Comparison of ENCODE assay signal across 33 cellular contexts in the genomic region with DNA sequence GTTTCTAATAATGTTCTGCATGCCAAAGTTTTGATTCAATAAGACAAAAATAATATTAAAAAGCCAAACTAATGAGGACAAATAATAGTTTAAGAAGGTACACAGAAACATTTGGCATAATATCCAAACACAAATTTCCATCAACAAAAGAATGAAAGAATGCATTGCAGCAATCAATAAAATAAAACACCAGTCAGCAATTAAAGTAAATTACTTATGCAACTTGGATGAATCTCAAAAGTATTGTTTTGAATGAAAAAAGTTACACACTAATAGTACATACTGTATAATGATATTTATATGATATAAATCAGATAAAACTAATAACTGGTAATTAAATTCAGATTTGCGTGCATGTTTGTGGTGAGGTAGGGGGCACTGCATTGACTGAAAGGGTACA.
"Had no signal": no experiment of that assay in that cellular context is flagged by ENCODE, and none has a peak within 500 bp of the region (broad histone marks: within the 10 kb centered on the region; RNA-seq: fewer than 3 reads in every experiment).

No MANE protein-coding gene starts in this region.

- H3K27ac ChIP-seq: adrenal gland, body of pancreas, brain microvascular endothelial cell, breast epithelium, VCaP had no signal

- DNase-seq: activated B cell treated with CpG ODN at 0.5 μM for 24 hours; activated CD4-positive, alpha-beta memory T cell treated with anti-CD3 and anti-CD28 coated beads for 36 hours; activated CD4-positive, alpha-beta T cell treated with anti-CD3 and anti-CD28 coated beads for 4 hours; activated CD4-positive, alpha-beta T cell treated with anti-CD3 and anti-CD28 coated beads, Interleukin-2, amount 10 ng/mL, durations not matched to agents 24 days and 14 days; activated CD4-positive, alpha-beta T cell treated with anti-CD3 and anti-CD28 coated beads, Interleukin-2, amount 50 U/mL, for 1 hour; activated CD4-positive, alpha-beta T cell treated with anti-CD3 and anti-CD28 coated beads, Interleukin-2, amount 50 U/mL, for 4 hours; activated CD4-positive, CD25-positive, alpha-beta regulatory T cell treated with anti-CD3 and anti-CD28 coated beads, Interleukin-2, amount 50 U/mL, for 72 hours; activated CD8-positive, alpha-beta memory T cell treated with anti-CD3 and anti-CD28 coated beads, Interleukin-2, amount 50 U/mL, for 4 hours; activated CD8-positive, alpha-beta T cell treated with anti-CD3 and anti-CD28 coated beads for 36 hours; activated effector memory CD4-positive, alpha-beta T cell treated with anti-CD3 and anti-CD28 coated beads, Interleukin-2, amount 50 U/mL, for 16 hours; activated gamma-delta T cell treated with Interleukin-2 at 50 U/mL for 16 hours; activated naive CD4-positive, alpha-beta T cell; activated naive CD4-positive, alpha-beta T cell treated with anti-CD3 and anti-CD28 coated beads for 36 hours; activated naive CD4-positive, alpha-beta T cell treated with anti-CD3 and anti-CD28 coated beads, Interleukin-2, amount 50 U/mL, for 16 hours; activated naive CD8-positive, alpha-beta T cell treated with anti-CD3 and anti-CD28 coated beads for 36 hours; activated T-cell treated with anti-CD3 and anti-CD28 coated beads for 4 hours; activated T-cell treated with anti-CD3 and anti-CD28 coated beads, Interleukin-2, amount 50 U/mL, for 1 hour; activated T-cell treated with anti-CD3 and anti-CD28 coated beads, Interleukin-2, amount 50 U/mL, for 4 hours; activated T-cell treated with anti-CD3 and anti-CD28 coated beads, Interleukin-2, amount 50 U/mL, for 72 hours; adrenal gland; amniotic stem cell; aorta; body of pancreas; brain microvascular endothelial cell; central memory CD4-positive, alpha-beta T cell; T-helper 2 cell; T-helper 9 cell had no signal

- FAIRE-seq: astrocyte, TTC549 had no signal

- H3K4me3 ChIP-seq: adrenal gland, body of pancreas, breast epithelium had no signal

- H3K9me3 ChIP-seq: adrenal gland, body of pancreas, breast epithelium had no signal

- ATAC-seq: activated CD8-positive, alpha-beta T cell treated with anti-CD3 and anti-CD28 coated beads for 36 hours; activated naive CD4-positive, alpha-beta T cell treated with anti-CD3 and anti-CD28 coated beads, Interleukin-2, amount 50 U/mL, for 72 hours; activated T-cell treated with anti-CD3 and anti-CD28 coated beads, Interleukin-2, amount 50 U/mL, for 4 hours; activated T-cell treated with anti-CD3 and anti-CD28 coated beads, Interleukin-2, amount 50 U/mL, for 72 hours; activated T-helper 17 cell treated with anti-CD3 and anti-CD28 coated beads, Interleukin-2, amount 50 U/mL, for 72 hours; body of pancreas had no signal

- H3K36me3 ChIP-seq: adrenal gland, brain microvascular endothelial cell, breast epithelium had no signal

- H3K4me1 ChIP-seq: adrenal gland, body of pancreas, breast epithelium had no signal

- H3K27me3 ChIP-seq: adrenal gland, body of pancreas, brain microvascular endothelial cell, breast epithelium had no signal
